Comparison of ENCODE assay signal across 17 cellular contexts in genomic region chr13:32116210-32116609, GRCh38.
DNase-seq lines count a peak whose midpoint lies in the region; ATAC-seq and TF ChIP-seq lines count a peak whose summit lies in the region.
"Had no signal": no experiment of that assay in that cellular context is flagged by ENCODE, and none has a peak within 500 bp of the region (broad histone marks: within the 10 kb centered on the region; RNA-seq: fewer than 3 reads in every experiment).

No MANE protein-coding gene starts in this region.

- no peak overlapping the region for H3K9ac ChIP-seq in SU-DHL-6 (ENCODE audit: low read length)
- no peak overlapping the region for H3K9ac ChIP-seq in skeletal muscle tissue (ENCODE audit: low read depth in 1 of 3, low read length in 3 of 3)

- DNase-seq in KG1 (lab: John Stamatoyannopoulos, UW) (peak; percentile 43), dorsolateral prefrontal cortex (no peak), SJCRH30 (no peak), Peyer's patch (no peak)
- DNase-seq in activated CD4-positive, alpha-beta T cell treated with anti-CD3 and anti-CD28 coated beads, Interleukin-2, amount 50 U/mL, for 4 hours = no peak
- DNase-seq: activated CD4-positive, CD25-positive, alpha-beta regulatory T cell treated with anti-CD3 and anti-CD28 coated beads, Interleukin-2, amount 50 U/mL, for 72 hours; activated naive CD8-positive, alpha-beta T cell treated with anti-CD3 and anti-CD28 coated beads, Interleukin-2, amount 10 ng/mL, durations not matched to agents 7 days and 5 days; BE2C; central memory CD4-positive, alpha-beta T cell; DMS79; NCI-H2081 treated with DMSO at 0.1 percent for 48 hours; stimulated activated CD4-positive, alpha-beta T cell treated with anti-CD3 and anti-CD28 coated beads, Interleukin-1b, Interleukin-23, amount 100 ng/mL, for 48 hours; SW 1271; upper lobe of left lung had no signal

- H3K79me2 ChIP-seq in SU-DHL-6 (ENCODE audit: insufficient read depth, low read length) = no peaks in the 10 kb centered on the region

- H2AFZ ChIP-seq in SU-DHL-6 (ENCODE audit: low read depth, low read length, severe bottlenecking) = peak overlapping the region; percentile 16

- H3K9me2 ChIP-seq in SU-DHL-6 (replicated peaks; ENCODE audit: insufficient read depth, low read length) = no peaks in the 10 kb centered on the region

- peak overlapping the region; percentile 25 for H3K4me2 ChIP-seq in SU-DHL-6 (ENCODE audit: low read depth, low read length, poor library complexity, severe bottlenecking)

- no peak for TF ChIP-seq POLR2A in Peyer's patch (IDR thresholded peaks at IDR 0.05)

- no peaks in the 10 kb centered on the region for H3K27me3 ChIP-seq in SU-DHL-6 (ENCODE audit: low read length)
- H3K27me3 ChIP-seq in skeletal muscle tissue (ENCODE audit: control insufficient read depth in 3 of 3, insufficient read depth in 3 of 3, low read length in 3 of 3) = no peaks in the 10 kb centered on the region
- no peaks in the 10 kb centered on the region for H3K27me3 ChIP-seq in dorsolateral prefrontal cortex
- H3K27me3 ChIP-seq in SJCRH30 = no peaks in the 10 kb centered on the region
- no peaks in the 10 kb centered on the region for H3K27me3 ChIP-seq in Peyer's patch
- H3K27me3 ChIP-seq: BE2C, upper lobe of left lung had no signal

- TF ChIP-seq CTCF in SU-DHL-6 (IDR thresholded peaks at IDR 0.05; ENCODE audit: insufficient read depth, low read length, poor library complexity, severe bottlenecking) (no peak), dorsolateral prefrontal cortex (IDR thresholded peaks at IDR 0.05 in 54 of 56, conservative IDR thresholded peaks at IDR 0.05 in 2 of 56; ENCODE audit: low read depth in 1 of 56, partially characterized antibody in 56 of 56) (no peak), Peyer's patch (IDR thresholded peaks at IDR 0.05) (no peak)

- H4K20me1 ChIP-seq in SU-DHL-6 (ENCODE audit: low read depth, low read length) = no peaks in the 10 kb centered on the region

- intact Hi-C loops in dorsolateral prefrontal cortex (cut with DNase I) = no loop called here

- H3K4me1 ChIP-seq in skeletal muscle tissue (ENCODE audit: control insufficient read depth in 3 of 3, insufficient read depth in 3 of 3, low read length in 3 of 3) (peaks cover 5 to 12% (median 7%) of the 10 kb centered on the region in 3 donors), SJCRH30 (no peaks in the 10 kb centered on the region), Peyer's patch (no peaks in the 10 kb centered on the region)
- H3K4me1 ChIP-seq: BE2C had no signal

- H3K4me3 ChIP-seq in SU-DHL-6 (ENCODE audit: insufficient read depth, low read length, poor library complexity, severe bottlenecking) (no peak overlapping the region), skeletal muscle tissue (ENCODE audit: low read length in 3 of 3) (no peak overlapping the region), dorsolateral prefrontal cortex (no peak overlapping the region), SJCRH30 (no peak overlapping the region), Peyer's patch (no peak overlapping the region)
- H3K4me3 ChIP-seq: upper lobe of left lung had no signal

- H3K27ac ChIP-seq in SU-DHL-6 (ENCODE audit: low read depth, low read length) (peak overlapping the region; percentile 54; the same call in 1 of the 2 replicates), skeletal muscle tissue (ENCODE audit: low read depth, low read length) (peak overlapping the region; percentile 89), dorsolateral prefrontal cortex (no peak overlapping the region), SJCRH30 (no peak overlapping the region), Peyer's patch (no peak overlapping the region)

- no peaks in the 10 kb centered on the region for H3K9me3 ChIP-seq in SU-DHL-6 (ENCODE audit: insufficient read depth, low read length)
- H3K9me3 ChIP-seq in skeletal muscle tissue (ENCODE audit: control insufficient read depth in 3 of 3, low read length in 3 of 3) = no peaks in the 10 kb centered on the region
- no peaks in the 10 kb centered on the region for H3K9me3 ChIP-seq in SJCRH30 (replicated peaks)
- H3K9me3 ChIP-seq in Peyer's patch = no peaks in the 10 kb centered on the region
- H3K9me3 ChIP-seq: BE2C, upper lobe of left lung had no signal

- no peaks in the 10 kb centered on the region for H3F3A ChIP-seq in SU-DHL-6 (ENCODE audit: insufficient read depth)

- no peaks in the 10 kb centered on the region for H3K36me3 ChIP-seq in SU-DHL-6 (ENCODE audit: low read length)
- H3K36me3 ChIP-seq in skeletal muscle tissue (ENCODE audit: control insufficient read depth in 3 of 3, insufficient read depth in 3 of 3, low read length in 3 of 3) = no peaks in the 10 kb centered on the region
- no peaks in the 10 kb centered on the region for H3K36me3 ChIP-seq in SJCRH30
- no peaks in the 10 kb centered on the region for H3K36me3 ChIP-seq in Peyer's patch
- H3K36me3 ChIP-seq: BE2C, upper lobe of left lung had no signal

- ATAC-seq in GM19043 (IDR thresholded peaks at IDR 0.05; ENCODE audit: low read depth, unreplicated experiment) = peak; percentile 51

Comparison
In these comparisons a context has a peak if more than half of its experiments do, and no peak if none do; other contexts are left out.
1. H3K27ac ChIP-seq: peak in SU-DHL-6 (single experiment) and skeletal muscle tissue (single experiment); none in dorsolateral prefrontal cortex (0 of 59), SJCRH30 (single experiment) and Peyer's patch (0 of 4).